ENCODE assay signal across 1 cellular context in genomic region chr19:13033819-13034611, GRCh38.
TF ChIP-seq lines count a peak whose summit lies in the region.

No MANE protein-coding gene starts in this region.

TF ChIP-seq in GM12878, 131 proteins besides CTCF, POLR2A, EP300 and RAD21 (continued from another document):
- TF ChIP-seq PKNOX1 (IDR thresholded peaks at IDR 0.05) (peak; percentile 20; the same call in 1 of the 2 replicates), HDGF (IDR thresholded peaks at IDR 0.05) (no peak), ZBTB4 (CRISPR knock-in tag; IDR thresholded peaks at IDR 0.05) (no peak), LARP7 (IDR thresholded peaks at IDR 0.05) (no peak), JUNB (IDR thresholded peaks at IDR 0.05) (peak; percentile 27; the same call in 1 of the 2 replicates), ELK1 (IDR thresholded peaks at IDR 0.05; ENCODE audit: low read depth, low read length) (no peak), RAD51 (IDR thresholded peaks at IDR 0.05) (peak; percentile 67; the same call in 1 of the 2 replicates), ZNF207 (IDR thresholded peaks at IDR 0.05; ENCODE audit: borderline replicate concordance) (no peak)
TF ChIP-seq in GM12878: peak in this region for 7.
